ENCODE assay signal across 9 cellular contexts in the genomic region with DNA sequence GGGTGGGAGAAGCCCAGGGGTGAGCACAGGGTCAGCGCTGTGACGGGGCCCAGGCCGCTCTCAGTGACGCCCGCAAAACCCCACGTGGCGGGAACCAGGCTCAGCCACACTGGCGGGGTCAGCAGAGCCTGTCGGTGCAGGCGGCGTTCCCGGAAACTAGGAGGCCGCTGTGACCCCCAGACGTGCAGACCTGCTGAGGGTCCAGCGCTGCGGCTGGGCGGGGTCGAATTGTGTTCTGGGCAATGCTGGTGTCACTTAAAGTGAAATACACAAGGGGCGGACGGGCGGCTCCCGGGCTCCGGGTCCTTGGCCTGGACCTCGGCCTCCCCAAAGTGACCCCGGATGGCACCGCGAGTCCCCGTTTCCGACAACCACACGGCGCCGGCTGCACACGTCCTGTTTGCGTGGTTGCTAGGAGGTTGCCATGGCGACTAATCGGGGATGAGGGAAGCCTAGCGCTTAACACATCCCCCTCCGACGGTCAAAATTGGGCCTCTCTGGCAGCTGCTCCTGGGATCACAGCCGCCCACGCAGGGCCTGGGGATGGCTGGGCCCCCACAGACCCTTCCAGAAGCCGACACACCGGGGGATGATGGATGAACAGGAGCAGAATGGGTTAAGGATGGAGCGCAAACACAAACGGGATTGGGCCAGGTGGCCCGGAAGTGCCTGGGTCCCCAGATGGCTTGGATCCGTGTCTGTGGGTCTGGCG.
DNase-seq lines count a peak whose midpoint lies in the region; ATAC-seq and TF ChIP-seq lines count a peak whose summit lies in the region.
"Had no signal": no experiment of that assay in that cellular context is flagged by ENCODE, and none has a peak within 500 bp of the region (broad histone marks: within the 10 kb centered on the region; RNA-seq: fewer than 3 reads in every experiment).

No MANE protein-coding gene starts in this region.

- no peak overlapping the region for H2BK120ac ChIP-seq in H9 (ENCODE audit: low read depth, low read length, poor library complexity, severe bottlenecking)

- H3K56ac ChIP-seq in H9 (ENCODE audit: insufficient read length, low read depth, low read length), result no peak overlapping the region

- no peak overlapping the region for H3K4me2 ChIP-seq in H9 (ENCODE audit: insufficient read depth, insufficient read length, low read length)

- no peaks in the 10 kb centered on the region for H3K36me3 Mint-ChIP-seq in H9 (ENCODE audit: insufficient read depth in 1 of 3, low read depth in 3 of 3)
- H3K36me3 Mint-ChIP-seq in activated naive CD4-positive, alpha-beta T cell treated with anti-CD3 and anti-CD28 coated beads, Interleukin-2, amount 10 ng/mL, durations not matched to agents 7 days and 5 days, result no peaks in the 10 kb centered on the region
- H3K36me3 Mint-ChIP-seq: IgD-negative memory B cell had no signal

- H3K9ac ChIP-seq in H9 (ENCODE audit: extremely low read depth, insufficient read length, low read length) (no peak overlapping the region), SK-N-MC (ENCODE audit: insufficient read length) (no peak overlapping the region)

- H3K4me1 ChIP-seq in H9 (ENCODE audit: insufficient read depth, low read length), result no peaks in the 10 kb centered on the region

- POLR2A ChIA-PET in RWPE1 (lab: Yijun Ruan, JAX; ENCODE audit: low non-redundant PET), result no interaction called here

- peaks cover 16% of the 10 kb centered on the region for H3K27me3 Mint-ChIP-seq in H9 (ENCODE audit: low read depth)
- H3K27me3 Mint-ChIP-seq in activated naive CD4-positive, alpha-beta T cell treated with anti-CD3 and anti-CD28 coated beads, Interleukin-2, amount 10 ng/mL, durations not matched to agents 7 days and 5 days, result peaks cover 28% of the 10 kb centered on the region

- no peak overlapping the region for H2AFZ ChIP-seq in H9 (ENCODE audit: low read length)

- H2BK5ac ChIP-seq in H9 (ENCODE audit: insufficient read length, low read length), result no peak overlapping the region

- peak overlapping the region; percentile 64 for H3K14ac ChIP-seq in H9 (ENCODE audit: insufficient read depth, low read length)

- H3T11ph ChIP-seq in H9 (ENCODE audit: low read length), result no peak overlapping the region

- peak; percentile 87 for DNase-seq in H9
- DNase-seq in SK-N-MC (ENCODE audit: low read depth, low spot score), result peak; percentile 12
- peak; percentile 93 for DNase-seq in activated naive CD4-positive, alpha-beta T cell treated with anti-CD3 and anti-CD28 coated beads, Interleukin-2, amount 10 ng/mL, durations not matched to agents 7 days and 5 days
- peak; percentile 68 for DNase-seq in hepatic stellate cell (ENCODE audit: low spot score)
- peak; percentile 59 to 66 for DNase-seq in stimulated activated CD4-positive, alpha-beta T cell treated with anti-CD3 and anti-CD28 coated beads, Interleukin-15, amount 100 ng/mL, for 48 hours (ENCODE audit: low read depth in 2 of 2)
- DNase-seq in RWPE1 (ENCODE audit: low spot score), result no peak
- DNase-seq in SIG-M5 treated with dmso at 0.1 percent for 504 hours (lab: John Stamatoyannopoulos, UW; ENCODE audit: unreplicated experiment), result no peak

- no peak for TF ChIP-seq CTCF in H9 (conservative IDR thresholded peaks at IDR 0.05)
- no peak for TF ChIP-seq CTCF in RWPE1 (conservative IDR thresholded peaks at IDR 0.05; ENCODE audit: low read depth)

- H4K20me1 ChIP-seq in H9 (ENCODE audit: control insufficient read depth, insufficient read depth, insufficient read length), result peaks cover 2% of the 10 kb centered on the region

- no peak for ATAC-seq in GM18907 (IDR thresholded peaks at IDR 0.05; ENCODE audit: unreplicated experiment)

- H3K9me3 ChIP-seq in H9 (ENCODE audit: control insufficient read depth, low read depth, low read length) (no peaks in the 10 kb centered on the region), SK-N-MC (ENCODE audit: low read depth, low read length) (no peaks in the 10 kb centered on the region)

- H4K5ac ChIP-seq in H9 (ENCODE audit: insufficient read length, low read depth, low read length), result peak overlapping the region; percentile 66

- H3K36me3 ChIP-seq in SK-N-MC (ENCODE audit: insufficient read depth, low read length), result no peaks in the 10 kb centered on the region

- no peak overlapping the region for H4K91ac ChIP-seq in H9 (ENCODE audit: insufficient read length, low read depth, low read length)

- H2BK20ac ChIP-seq in H9 (ENCODE audit: low read depth, low read length, poor library complexity, severe bottlenecking), result no peak overlapping the region

- no peak overlapping the region for H2BK12ac ChIP-seq in H9 (ENCODE audit: insufficient read length, low read depth, low read length)

- H3K79me2 ChIP-seq in H9 (ENCODE audit: insufficient read depth, low read length), result no peaks in the 10 kb centered on the region

- H2AK5ac ChIP-seq in H9 (ENCODE audit: insufficient read length, low read length), result no peak overlapping the region

- H2BK15ac ChIP-seq in H9 (ENCODE audit: low read depth, low read length), result no peak overlapping the region

- no CpG with 5 or more reads among the region's 48 CpGs for WGBS in H9 (ENCODE audit: extremely low coverage, insufficient read length, low lambda C conversion rate)

- H3K18ac ChIP-seq in H9 (ENCODE audit: insufficient read length, low read depth, low read length), result peak overlapping the region; percentile 73

- H3K4me3 Mint-ChIP-seq in H9, result no peak overlapping the region
- H3K4me3 Mint-ChIP-seq in activated naive CD4-positive, alpha-beta T cell treated with anti-CD3 and anti-CD28 coated beads, Interleukin-2, amount 10 ng/mL, durations not matched to agents 7 days and 5 days, result peak overlapping the region; percentile 36

- CTCF ChIA-PET in activated naive CD4-positive, alpha-beta T cell treated with anti-CD3 and anti-CD28 coated beads, Interleukin-2, amount 10 ng/mL, durations not matched to agents 7 days and 5 days (lab: Charles Lee), result no interaction called here
- CTCF ChIA-PET in RWPE1 (lab: Yijun Ruan, JAX), result no interaction called here

- H3K23ac ChIP-seq in H9 (ENCODE audit: insufficient read length, low read depth, low read length), result no peak overlapping the region

- no peak overlapping the region for H4K8ac ChIP-seq in H9 (replicated peaks; ENCODE audit: insufficient read length, low read depth, low read length)

- no peak overlapping the region for H3K4me3 ChIP-seq in SK-N-MC

- H3K23me2 ChIP-seq in H9 (ENCODE audit: insufficient read length, low read depth, low read length, poor library complexity, severe bottlenecking), result no peaks in the 10 kb centered on the region

- no peak overlapping the region; the same call in 1 of the 2 replicates for H3K4ac ChIP-seq in H9 (ENCODE audit: low read depth, low read length)

- peaks cover 2 to 3% of the 10 kb centered on the region in 2 experiments; a peak in 3 of 4 replicates for H3K4me1 Mint-ChIP-seq in H9
- H3K4me1 Mint-ChIP-seq in activated naive CD4-positive, alpha-beta T cell treated with anti-CD3 and anti-CD28 coated beads, Interleukin-2, amount 10 ng/mL, durations not matched to agents 7 days and 5 days, result no peaks in the 10 kb centered on the region

- peak overlapping the region in 2 of 3 experiments; percentile 77 to 92; a peak in 2 of 7 replicates for H3K27ac Mint-ChIP-seq in H9
- no peak overlapping the region for H3K27ac Mint-ChIP-seq in activated naive CD4-positive, alpha-beta T cell treated with anti-CD3 and anti-CD28 coated beads, Interleukin-2, amount 10 ng/mL, durations not matched to agents 7 days and 5 days

- no peaks in the 10 kb centered on the region; a peak in 2 of 5 replicates for H3K9me3 Mint-ChIP-seq in H9
- peaks cover 2% of the 10 kb centered on the region for H3K9me3 Mint-ChIP-seq in activated naive CD4-positive, alpha-beta T cell treated with anti-CD3 and anti-CD28 coated beads, Interleukin-2, amount 10 ng/mL, durations not matched to agents 7 days and 5 days

- no peaks in the 10 kb centered on the region for H3K79me1 ChIP-seq in H9 (ENCODE audit: insufficient read depth, low read depth, low read length, poor library complexity, severe bottlenecking)

- H3K27ac ChIP-seq in H9 (ENCODE audit: insufficient read length, low read depth, low read length) (no peak overlapping the region), SK-N-MC (no peak overlapping the region), RWPE1 (no peak overlapping the region)

- no peaks in the 10 kb centered on the region; the same call in 1 of the 2 replicates for H3K27me3 ChIP-seq in H9 (ENCODE audit: insufficient read depth, low read length)

Comparison
In these comparisons a context has a peak if more than half of its experiments do, and no peak if none do; other contexts are left out.
1. DNase-seq: peak in H9 (single experiment), SK-N-MC (single experiment), activated naive CD4-positive, alpha-beta T cell treated with anti-CD3 and anti-CD28 coated beads, Interleukin-2, amount 10 ng/mL, durations not matched to agents 7 days and 5 days (single experiment), hepatic stellate cell (single experiment) and stimulated activated CD4-positive, alpha-beta T cell treated with anti-CD3 and anti-CD28 coated beads, Interleukin-15, amount 100 ng/mL, for 48 hours (2 of 2); none in RWPE1 (single experiment) and SIG-M5 treated with dmso at 0.1 percent for 504 hours (single experiment).